ENCODE assay signal across 10 cellular contexts in genomic region chr1:218480137-218480536, GRCh38.
DNase-seq lines count a peak whose midpoint lies in the region; ATAC-seq and TF ChIP-seq lines count a peak whose summit lies in the region.
"Had no signal": no experiment of that assay in that cellular context is flagged by ENCODE, and none has a peak within 500 bp of the region (broad histone marks: within the 10 kb centered on the region; RNA-seq: fewer than 3 reads in every experiment).

No MANE protein-coding gene starts in this region.

- peak overlapping the region; percentile 5 for H3K27ac ChIP-seq in colonic mucosa
- peak overlapping the region; percentile 72 to 75 for H3K27ac ChIP-seq in thoracic aorta
- H3K27ac ChIP-seq: HL-60 had no signal

- DNase-seq in M059J (ENCODE audit: low read depth) (peak; percentile 97), colonic mucosa (no peak), kidney glomerular epithelial cell (lab: John Stamatoyannopoulos, UW) (peak; percentile 64), thoracic aorta (ENCODE audit: low spot score) (no peak), NCI-H2171 (lab: John Stamatoyannopoulos, UW) (no peak)
- DNase-seq in activated CD8-positive, alpha-beta memory T cell treated with anti-CD3 and anti-CD28 coated beads, Interleukin-2, amount 50 U/mL, for 48 hours: no peak
- no peak for DNase-seq in activated effector memory CD4-positive, alpha-beta T cell treated with anti-CD3 and anti-CD28 coated beads, Interleukin-2, amount 50 U/mL, for 16 hours
- DNase-seq in effector CD4-positive, alpha-beta T cell: no peak

- intact Hi-C loops in colonic mucosa (cut with DNase I): no loop called here

- H3K4me1 ChIP-seq in colonic mucosa (no peaks in the 10 kb centered on the region), thoracic aorta (ENCODE audit: control insufficient read depth in 1 of 2, low read depth in 2 of 2) (peaks cover 42 to 60% of the 10 kb centered on the region in 2 donors)

- TF ChIP-seq CTCF in colonic mucosa (IDR thresholded peaks at IDR 0.05): no peak
- TF ChIP-seq CTCF in thoracic aorta (IDR thresholded peaks at IDR 0.05): no peak

- H3K36me3 ChIP-seq in colonic mucosa (no peaks in the 10 kb centered on the region), thoracic aorta (no peaks in the 10 kb centered on the region)
- H3K36me3 ChIP-seq: tibial nerve had no signal

- peak; percentile 53 for ATAC-seq in thoracic aorta (ENCODE audit: insufficient number of reproducible peaks, low FRiP score, low read depth)

- H3K9me3 ChIP-seq in colonic mucosa (no peaks in the 10 kb centered on the region), thoracic aorta (no peaks in the 10 kb centered on the region)
- H3K9me3 ChIP-seq: tibial nerve had no signal

- no peak overlapping the region for H3K9ac ChIP-seq in colonic mucosa (ENCODE audit: low read depth in 2 of 2, low read length in 2 of 2)

- no peak overlapping the region for H3K4me3 ChIP-seq in colonic mucosa
- H3K4me3 ChIP-seq in thoracic aorta: no peak overlapping the region
- H3K4me3 ChIP-seq: tibial nerve had no signal

- H3K27me3 ChIP-seq in colonic mucosa (no peaks in the 10 kb centered on the region), thoracic aorta (replicated peaks; ENCODE audit: insufficient read depth) (no peaks in the 10 kb centered on the region)
- H3K27me3 ChIP-seq: tibial nerve had no signal

Comparison
In these comparisons a context has a peak if more than half of its experiments do, and no peak if none do; other contexts are left out.
1. DNase-seq: peak in M059J (single experiment) and kidney glomerular epithelial cell (single experiment); none in colonic mucosa (single experiment), thoracic aorta (single experiment), activated CD8-positive, alpha-beta memory T cell treated with anti-CD3 and anti-CD28 coated beads, Interleukin-2, amount 50 U/mL, for 48 hours (single experiment), NCI-H2171 (single experiment), activated effector memory CD4-positive, alpha-beta T cell treated with anti-CD3 and anti-CD28 coated beads, Interleukin-2, amount 50 U/mL, for 16 hours (single experiment) and effector CD4-positive, alpha-beta T cell (single experiment).